Comparison of ENCODE assay signal across 19 cellular contexts in the genomic region with DNA sequence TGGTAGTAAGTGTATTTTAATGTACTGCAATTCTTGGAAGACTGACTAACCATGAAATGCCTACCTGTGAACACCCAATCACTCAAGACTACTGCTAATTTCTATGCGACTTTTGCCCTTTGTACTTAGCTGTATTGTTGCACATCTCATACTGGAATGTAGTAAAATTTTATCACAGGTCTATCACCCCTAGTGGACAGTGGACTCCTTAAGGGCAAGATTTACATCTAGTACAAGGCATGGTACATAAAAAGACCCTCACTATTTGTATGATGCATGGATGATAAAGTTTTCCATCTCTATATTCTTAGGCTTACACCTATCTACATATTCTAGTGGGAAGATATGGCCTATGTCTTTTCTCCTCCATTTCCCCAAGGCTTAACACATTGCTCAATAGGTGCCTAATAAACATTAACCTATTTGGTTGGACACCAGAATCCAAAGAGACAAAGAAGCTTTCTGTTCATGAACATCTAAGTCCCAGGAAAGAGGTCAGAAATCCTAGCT. TPM values are rescaled to one million over a fixed set of nuclear protein-coding genes. Genes with fewer than 3 reads are reported as not detected.
DNase-seq lines count a peak whose midpoint lies in the region; ATAC-seq, FAIRE-seq and TF ChIP-seq lines count a peak whose summit lies in the region.
"Had no signal": no experiment of that assay in that cellular context is flagged by ENCODE, and none has a peak within 500 bp of the region (broad histone marks: within the 10 kb centered on the region; RNA-seq: fewer than 3 reads in every experiment).

No MANE protein-coding gene starts in this region.

- TF ChIP-seq CTCF in Calu3 (IDR thresholded peaks at IDR 0.05; ENCODE audit: unreplicated experiment) (peak; percentile 25), RWPE1 (conservative IDR thresholded peaks at IDR 0.05; ENCODE audit: low read depth) (no peak), fibroblast of mammary gland (conservative IDR thresholded peaks at IDR 0.05; ENCODE audit: control insufficient read depth, insufficient read depth, low read depth, low read length) (peak; percentile 10)

- ATAC-seq in sciatic nerve (peak; percentile 21), GM21723 (IDR thresholded peaks at IDR 0.05; ENCODE audit: unreplicated experiment) (no peak)

- CTCF ChIA-PET in Calu3 (lab: Charles Lee) (interaction anchor here (0.6 to 1.2 kb wide), 4 partner anchors 10 to 809 kb away, joined by 3 read pairs; no protein-coding TSS in a partner anchor), RWPE1 (lab: Yijun Ruan, JAX) (interaction anchor here (0.6 to 1.7 kb wide), 3 partner anchors 21 to 1093 kb away, joined by 3 to 8 read pairs (median 4); no protein-coding TSS in a partner anchor)

- POLR2A ChIA-PET in RWPE1 (lab: Yijun Ruan, JAX; ENCODE audit: low non-redundant PET), result no interaction called here

- no TSS peak for BruUV-seq in Calu3 (replicated peaks; lab: Mats Ljungman, UMichigan)

- H3K9me3 Mint-ChIP-seq in Calu3 (ENCODE audit: low read depth, unreplicated experiment), result no peaks in the 10 kb centered on the region
- H3K9me3 Mint-ChIP-seq: IgD-negative memory B cell had no signal

- H3K4me3 ChIP-seq in fibroblast of mammary gland (ENCODE audit: control insufficient read depth, low read depth, low read length), result no peak overlapping the region
- H3K4me3 ChIP-seq: BLaER1, lower lobe of right lung had no signal

- H3K27ac ChIP-seq in RWPE1, result peak overlapping the region; percentile 66
- H3K27ac ChIP-seq: BLaER1, lower lobe of right lung, neutrophil had no signal

- peak overlapping the region; percentile 10 for H3K27ac Mint-ChIP-seq in Calu3 (ENCODE audit: unreplicated experiment)
- H3K27ac Mint-ChIP-seq: IgD-negative memory B cell had no signal

- DNase-seq in Calu3, result no peak
- DNase-seq in RWPE1 (ENCODE audit: low spot score), result no peak
- no peak for DNase-seq in fibroblast of mammary gland (ENCODE audit: low read depth)
- DNase-seq in sciatic nerve (ENCODE audit: low spot score), result no peak
- no peak for DNase-seq in NCI-H526 treated with DMSO at 0.1 percent for 48 hours (lab: John Stamatoyannopoulos, UW)
- no peak for DNase-seq in activated gamma-delta T cell (lab: John Stamatoyannopoulos, UW)
- DNase-seq in H54 (ENCODE audit: insufficient read length, low spot score), result no peak
- DNase-seq: activated CD4-positive, CD25-positive, alpha-beta regulatory T cell treated with anti-CD3 and anti-CD28 coated beads, Interleukin-2, amount 50 U/mL, for 72 hours; activated T-cell treated with anti-CD3 and anti-CD28 coated beads, Interleukin-2, amount 50 U/mL, for 1 hour; amniotic stem cell; lower lobe of right lung; NCI-H1105 treated with DMSO at 0.1 percent for 48 hours; NCI-H446 had no signal

- no peak overlapping the region for H3K4me3 Mint-ChIP-seq in Calu3 (ENCODE audit: low read depth, unreplicated experiment)
- H3K4me3 Mint-ChIP-seq: IgD-negative memory B cell had no signal

- intact Hi-C loops in Calu3 (cut with micrococcal nuclease; ENCODE audit: unreplicated experiment), result loop anchor here (5.0 kb wide), 1 partner anchor 121 kb away; a partner anchor contains a TSS
- intact Hi-C loops in sciatic nerve (cut with DNase I), result no loop called here

- H3K27me3 Mint-ChIP-seq in Calu3 (ENCODE audit: unreplicated experiment), result no peaks in the 10 kb centered on the region
- H3K27me3 Mint-ChIP-seq: IgD-negative memory B cell had no signal

- H3K36me3 Mint-ChIP-seq in Calu3 (ENCODE audit: insufficient read depth, unreplicated experiment), result peaks cover 5% of the 10 kb centered on the region

- no peak for FAIRE-seq in H54 (lab: Jason Lieb, UNC)
- FAIRE-seq: endometrium had no signal

- TF ChIP-seq POLR2A in H54 (IDR thresholded peaks at IDR 0.05; ENCODE audit: low read depth, low read length), result no peak

- peaks cover 47% of the 10 kb centered on the region for H3K4me1 Mint-ChIP-seq in Calu3 (ENCODE audit: low read depth, unreplicated experiment)

RNA-seq across cellular contexts. Expression of a gene that starts 26.1 kb away (rescaled TPM):
- total RNA-seq in Calu3 (2022) (23.8 and 28.1 TPM in 2 replicates), sciatic nerve (44.1 TPM)

RNA-seq across cellular contexts. Expression of a gene that starts 59.3 kb away (rescaled TPM):
- total RNA-seq in Calu3 (2022) (0.24 and 0.34 TPM in 2 replicates), sciatic nerve (0.89 TPM)
- total RNA-seq: G401 had no signal
